ENCODE assay signal across 18 cellular contexts in genomic region chr10:29276251-29276850, GRCh38. TPM values are rescaled to one million over a fixed set of nuclear protein-coding genes. Genes with fewer than 3 reads are reported as not detected.
DNase-seq lines count a peak whose midpoint lies in the region; ATAC-seq and TF ChIP-seq lines count a peak whose summit lies in the region.
"Had no signal": no experiment of that assay in that cellular context is flagged by ENCODE, and none has a peak within 500 bp of the region (broad histone marks: within the 10 kb centered on the region; RNA-seq: fewer than 3 reads in every experiment).

No MANE protein-coding gene starts in this region.

- H2BK15ac ChIP-seq in mesenchymal stem cell (ENCODE audit: low read depth, poor library complexity, severe bottlenecking), result no peak overlapping the region

- peak; percentile 41 for DNase-seq in BJ (ENCODE audit: low read depth)
- no peak for DNase-seq in SK-N-MC (ENCODE audit: low read depth, low spot score)
- DNase-seq in mesenchymal stem cell, result peak; percentile 9
- DNase-seq in AG08395 (ENCODE audit: low spot score), result no peak
- no peak for DNase-seq in esophagus squamous epithelium (lab: John Stamatoyannopoulos, UW)
- DNase-seq in SK-N-DZ (ENCODE audit: low spot score), result no peak
- DNase-seq: CD4-positive, alpha-beta memory T cell; KBM-7; MM.1S; NCI-H1105; NCI-H187; NCI-H446; NCI-H748 treated with DMSO at 0.1 percent for 48 hours; PC-9; Right ventricle myocardium superior had no signal

- peak overlapping the region in 1 of 2 experiments; percentile 26 for H3K14ac ChIP-seq in mesenchymal stem cell (ENCODE audit: low read length in 2 of 2)

- H3K18ac ChIP-seq in mesenchymal stem cell (ENCODE audit: low read depth in 1 of 2, low read length in 2 of 2), result peak overlapping the region in 1 of 2 experiments; percentile 48

- no peak overlapping the region for H2AFZ ChIP-seq in mesenchymal stem cell (ENCODE audit: low read depth, low read length)
- H2AFZ ChIP-seq: PC-9 had no signal

- H3K36me3 ChIP-seq in BJ (ENCODE audit: control insufficient read depth, insufficient read depth, low read length) (no peaks in the 10 kb centered on the region), HEK293 (ENCODE audit: control insufficient read depth in 2 of 2, insufficient read depth in 1 of 2, low read length in 2 of 2) (no peaks in the 10 kb centered on the region), SK-N-MC (ENCODE audit: insufficient read depth, low read length) (no peaks in the 10 kb centered on the region), mesenchymal stem cell (ENCODE audit: control insufficient read depth in 1 of 2, insufficient read depth in 2 of 2, low read depth in 1 of 2, low read length in 2 of 2) (no peaks in the 10 kb centered on the region), esophagus squamous epithelium (no peaks in the 10 kb centered on the region)
- H3K36me3 ChIP-seq: HAP-1 had no signal

- H3K4me1 ChIP-seq in HEK293 (ENCODE audit: control insufficient read depth, insufficient read depth, low read length) (peaks cover 20% of the 10 kb centered on the region), mesenchymal stem cell (ENCODE audit: control insufficient read depth, insufficient read depth, low read depth, low read length) (no peaks in the 10 kb centered on the region), esophagus squamous epithelium (no peaks in the 10 kb centered on the region)

- no peak overlapping the region for H2AK5ac ChIP-seq in mesenchymal stem cell (ENCODE audit: low read length, severe bottlenecking)

- no peak overlapping the region for H2BK5ac ChIP-seq in mesenchymal stem cell (ENCODE audit: low read depth, low read length, poor library complexity, severe bottlenecking)

- POLR2A ChIA-PET in BJ (lab: Charles Lee), result no interaction called here
- POLR2A ChIA-PET in HEK293 (lab: Yijun Ruan, JAX), result interaction anchor here (0.9 kb wide), 1 partner anchor 23 kb away, joined by 4 read pairs; no protein-coding TSS in a partner anchor

- H3K27me3 ChIP-seq in BJ (ENCODE audit: control insufficient read depth, insufficient read depth, low read length), result peaks cover 19% of the 10 kb centered on the region
- H3K27me3 ChIP-seq in mesenchymal stem cell (ENCODE audit: control insufficient read depth in 1 of 2, insufficient read depth in 1 of 2, low read length in 2 of 2), result peaks cover 5 to 34% of the 10 kb centered on the region in 2 experiments
- H3K27me3 ChIP-seq in esophagus squamous epithelium, result no peaks in the 10 kb centered on the region

- no peak overlapping the region for H3K23ac ChIP-seq in mesenchymal stem cell (ENCODE audit: low read length in 2 of 2)

- no peaks in the 10 kb centered on the region for H3K79me1 ChIP-seq in mesenchymal stem cell (replicated peaks; ENCODE audit: low read length, poor library complexity, severe bottlenecking)

- H2BK12ac ChIP-seq in mesenchymal stem cell (ENCODE audit: low read length in 2 of 2), result peak overlapping the region in 1 of 2 experiments; percentile 18

- WGBS in mesenchymal stem cell, result 42% methylated on average over 6 of the region's 6 CpGs
- WGBS in esophagus squamous epithelium, 2 donors, result 74 to 82% methylated on average over 6 of the region's 6 CpGs

- no peak overlapping the region for H3K4me2 ChIP-seq in mesenchymal stem cell (ENCODE audit: low read length, poor library complexity, severe bottlenecking)
- H3K4me2 ChIP-seq: PC-9 had no signal

- H3K4me3 ChIP-seq in BJ (ENCODE audit: low read depth, low read length), result no peak overlapping the region
- H3K4me3 ChIP-seq in HEK293 (ENCODE audit: low read depth, low read length), result no peak overlapping the region
- no peak overlapping the region for H3K4me3 ChIP-seq in SK-N-MC
- no peak overlapping the region for H3K4me3 ChIP-seq in mesenchymal stem cell (ENCODE audit: insufficient read depth in 1 of 2, low read depth in 1 of 2, low read length in 2 of 2)
- H3K4me3 ChIP-seq in esophagus squamous epithelium, result no peak overlapping the region
- H3K4me3 ChIP-seq: HAP-1, PC-9 had no signal

- no peak overlapping the region for H4K91ac ChIP-seq in mesenchymal stem cell (ENCODE audit: low read length)

- no peak for ATAC-seq in HG03469 (IDR thresholded peaks at IDR 0.05; ENCODE audit: unreplicated experiment)

- intact Hi-C loops in esophagus squamous epithelium (cut with DNase I), result no loop called here

- no peak for TF ChIP-seq POLR2A in esophagus squamous epithelium (IDR thresholded peaks at IDR 0.05)

- H3K9me3 ChIP-seq in HEK293 (ENCODE audit: control insufficient read depth, insufficient read depth, low read depth, low read length) (no peaks in the 10 kb centered on the region), SK-N-MC (ENCODE audit: low read depth, low read length) (no peaks in the 10 kb centered on the region), mesenchymal stem cell (ENCODE audit: control insufficient read depth, low read length) (peaks cover 5% of the 10 kb centered on the region), esophagus squamous epithelium (no peaks in the 10 kb centered on the region)
- H3K9me3 ChIP-seq: HAP-1 had no signal

- H3K27ac ChIP-seq in HEK293 (ENCODE audit: extremely low read depth, low read depth, low read length) (peak overlapping the region; percentile 87), SK-N-MC (0 out of 2 replicates have a peak overlapping the region, but pooled peaks have one; percentile 36), mesenchymal stem cell (ENCODE audit: low read length, poor library complexity, severe bottlenecking) (no peak overlapping the region), esophagus squamous epithelium (no peak overlapping the region)
- H3K27ac ChIP-seq: PC-9 had no signal

- TF ChIP-seq CTCF in BJ (IDR thresholded peaks at IDR 0.05; ENCODE audit: insufficient read depth, low read depth, low read length), result no peak
- no peak for TF ChIP-seq CTCF in HEK293 (tag by site-specific recombination; IDR thresholded peaks at IDR 0.05)
- TF ChIP-seq CTCF in esophagus squamous epithelium (IDR thresholded peaks at IDR 0.05), result no peak

- no peak overlapping the region for H4K8ac ChIP-seq in mesenchymal stem cell (ENCODE audit: low read length)

- CTCF ChIA-PET in BJ (lab: Yijun Ruan, JAX) (no interaction called here), HEK293 (lab: Yijun Ruan, JAX) (interaction anchor here (0.6 to 1.5 kb wide), 3 partner anchors 28 to 612 kb away, joined by 3 to 4 read pairs (median 3); no protein-coding TSS in a partner anchor)

- H3K9ac ChIP-seq in SK-N-MC (ENCODE audit: insufficient read length) (no peak overlapping the region), mesenchymal stem cell (ENCODE audit: low read length) (no peak overlapping the region)

- peak overlapping the region in 1 of 2 experiments; percentile 12 for H3K4ac ChIP-seq in mesenchymal stem cell (ENCODE audit: low read depth in 1 of 2, low read length in 2 of 2)

- no peak overlapping the region for H2BK120ac ChIP-seq in mesenchymal stem cell (ENCODE audit: low read depth, low read length)

TF ChIP-seq in HEK293, 187 proteins besides CTCF, POLR2A, EP300 and RAD21 (continues in another document):
- no peak for TF ChIP-seq PRDM1 (tag by site-specific recombination; IDR thresholded peaks at IDR 0.05)
- no peak for TF ChIP-seq ZNF274 (IDR thresholded peaks at IDR 0.05; ENCODE audit: low read length)
- no peak for TF ChIP-seq ZNF274 (tag by site-specific recombination; IDR thresholded peaks at IDR 0.05; ENCODE audit: borderline replicate concordance)
- no peak for TF ChIP-seq KLF17 (tag by site-specific recombination; IDR thresholded peaks at IDR 0.05)
- TF ChIP-seq BCL11A (tag by site-specific recombination; IDR thresholded peaks at IDR 0.05; ENCODE audit: low read depth), result no peak
- TF ChIP-seq PRDM10 (tag by site-specific recombination; IDR thresholded peaks at IDR 0.05), result no peak
- TF ChIP-seq KLF9 (tag by site-specific recombination; IDR thresholded peaks at IDR 0.05; ENCODE audit: low read depth), result no peak
- TF ChIP-seq ZNF677 (tag by site-specific recombination; IDR thresholded peaks at IDR 0.05), result no peak
- TF ChIP-seq ZNF621 (tag by site-specific recombination; IDR thresholded peaks at IDR 0.05), result no peak

RNA-seq across cellular contexts. Expression of gene LYZL1, which starts 12.5 kb away (rescaled TPM):
- not detected in 2 replicates for polyA plus RNA-seq in BJ (2011; rRNA removed)
- polyA minus RNA-seq in BJ (2011; rRNA and poly(A)+ RNA removed), result not detected in 2 replicates
- not detected for polyA plus RNA-seq in mesenchymal stem cell (2013, experiment 1 of 2)
- not detected for polyA plus RNA-seq in mesenchymal stem cell (2013, experiment 2 of 2)
- not detected for total RNA-seq in esophagus squamous epithelium
- not detected in 2 replicates for polyA plus RNA-seq in SK-N-DZ (2014; cell fraction: cytosol; rRNA removed)
- polyA plus RNA-seq in SK-N-DZ (2014; cell fraction: nucleus; rRNA removed), result not detected in 2 replicates
- total RNA-seq: CD4-positive, alpha-beta memory T cell; PC-9; Right ventricle myocardium superior had no signal
- polyA plus RNA-seq: CD4-positive, alpha-beta memory T cell had no signal

Comparison
In these comparisons a context has a peak if more than half of its experiments do, and no peak if none do; other contexts are left out.
1. DNase-seq: peak in BJ (single experiment) and mesenchymal stem cell (single experiment); none in SK-N-MC (single experiment), AG08395 (single experiment), esophagus squamous epithelium (single experiment) and SK-N-DZ (single experiment).
2. H3K27ac ChIP-seq: peak in HEK293 (single experiment) and SK-N-MC (single experiment); none in mesenchymal stem cell (single experiment) and esophagus squamous epithelium (0 of 4).